ENCODE assay signal across 13 cellular contexts in genomic region chr9:113955076-113955752, GRCh38.
DNase-seq lines count a peak whose midpoint lies in the region; ATAC-seq, FAIRE-seq and TF ChIP-seq lines count a peak whose summit lies in the region.
"Had no signal": no experiment of that assay in that cellular context is flagged by ENCODE, and none has a peak within 500 bp of the region (broad histone marks: within the 10 kb centered on the region; RNA-seq: fewer than 3 reads in every experiment).

No MANE protein-coding gene starts in this region.

- intact Hi-C loops in kidney (cut with DNase I) = no loop called here

- TF ChIP-seq CTCF in kidney (IDR thresholded peaks at IDR 0.05; ENCODE audit: borderline replicate concordance, extremely low read depth, insufficient read depth) = no peak
- no peak for TF ChIP-seq CTCF in suprapubic skin (IDR thresholded peaks at IDR 0.05)

- 71% methylated on average over 2 of the region's 2 CpGs for WGBS in suprapubic skin

- ATAC-seq in GM19463 (IDR thresholded peaks at IDR 0.05; ENCODE audit: unreplicated experiment) = no peak
- ATAC-seq: naive thymus-derived CD4-positive, alpha-beta T cell had no signal

- no peaks in the 10 kb centered on the region for H3K9me3 ChIP-seq in kidney (ENCODE audit: control insufficient read depth in 1 of 2, low read length in 2 of 2)
- no peaks in the 10 kb centered on the region for H3K9me3 ChIP-seq in suprapubic skin
- no peaks in the 10 kb centered on the region for H3K9me3 ChIP-seq in effector memory CD4-positive, alpha-beta T cell (ENCODE audit: control insufficient read depth, low read length)
- H3K9me3 ChIP-seq: transverse colon had no signal

- H3K4me3 ChIP-seq in kidney (ENCODE audit: low read length in 2 of 2) = no peak overlapping the region
- H3K4me3 ChIP-seq in suprapubic skin = no peak overlapping the region
- H3K4me3 ChIP-seq in effector memory CD4-positive, alpha-beta T cell (ENCODE audit: insufficient read depth, low read depth, low read length, poor library complexity, severe bottlenecking) = no peak overlapping the region
- H3K4me3 ChIP-seq: transverse colon had no signal

- H3K27me3 ChIP-seq in suprapubic skin = no peaks in the 10 kb centered on the region
- no peaks in the 10 kb centered on the region for H3K27me3 ChIP-seq in effector memory CD4-positive, alpha-beta T cell (replicated peaks; ENCODE audit: control insufficient read depth, insufficient read depth, low read length, poor library complexity, severe bottlenecking)
- H3K27me3 ChIP-seq: transverse colon had no signal

- TF ChIP-seq EP300 in suprapubic skin (IDR thresholded peaks at IDR 0.05) = no peak

- peak; percentile 67 for DNase-seq in SIG-M5 treated with dmso at 0.1 percent for 504 hours (lab: John Stamatoyannopoulos, UW; ENCODE audit: unreplicated experiment)
- no peak for DNase-seq in SIG-M5 (lab: John Stamatoyannopoulos, UW)
- peak; percentile 65 for DNase-seq in astrocyte of the hippocampus (ENCODE audit: low read depth, low spot score)
- no peak for DNase-seq in kidney
- peak in 1 of 2 donors; percentile 77 for DNase-seq in suprapubic skin (ENCODE audit: low spot score in 2 of 2)
- DNase-seq in effector memory CD4-positive, alpha-beta T cell = no peak
- no peak for DNase-seq in stimulated activated CD4-positive, alpha-beta T cell treated with anti-CD3 and anti-CD28 coated beads, Interleukin-1b, Interleukin-23, amount 100 ng/mL, for 48 hours
- DNase-seq: anterior cingulate cortex; naive thymus-derived CD4-positive, alpha-beta T cell; stimulated activated CD4-positive, alpha-beta T cell treated with anti-CD3 and anti-CD28 coated beads, Interleukin-4, amount 100 ng/mL, for 4 hours; transverse colon had no signal

- peak overlapping the region in 1 of 2 donors; percentile 46 for H3K9ac ChIP-seq in kidney (ENCODE audit: low read length in 2 of 2)

- H3K36me3 ChIP-seq in kidney (ENCODE audit: control insufficient read depth in 1 of 2, insufficient read depth in 2 of 2, low read length in 2 of 2) = no peaks in the 10 kb centered on the region
- H3K36me3 ChIP-seq in suprapubic skin = no peaks in the 10 kb centered on the region
- H3K36me3 ChIP-seq in effector memory CD4-positive, alpha-beta T cell (ENCODE audit: control insufficient read depth, insufficient read depth, low read length) = no peaks in the 10 kb centered on the region
- H3K36me3 ChIP-seq: transverse colon had no signal

- peaks cover 42 to 63% of the 10 kb centered on the region in 2 donors for H3K4me1 ChIP-seq in kidney (ENCODE audit: control insufficient read depth in 1 of 2, insufficient read depth in 1 of 2, low read depth in 1 of 2, low read length in 2 of 2)
- H3K4me1 ChIP-seq in suprapubic skin = peaks cover 16% of the 10 kb centered on the region
- H3K4me1 ChIP-seq in effector memory CD4-positive, alpha-beta T cell (ENCODE audit: control insufficient read depth, insufficient read depth, low read length, poor library complexity, severe bottlenecking) = no peaks in the 10 kb centered on the region

- TF ChIP-seq POLR2A in suprapubic skin (IDR thresholded peaks at IDR 0.05) = no peak

- H3K27ac ChIP-seq in kidney (ENCODE audit: low read depth in 2 of 2, low read length in 2 of 2) (peak overlapping the region; percentile 81 to 94), suprapubic skin (peak overlapping the region; percentile 27)
- H3K27ac ChIP-seq in effector memory CD4-positive, alpha-beta T cell (ENCODE audit: insufficient read depth, low read length, poor library complexity, severe bottlenecking) = no peak overlapping the region
- H3K27ac ChIP-seq: 22Rv1 had no signal

- peak; percentile 32 for FAIRE-seq in kidney (lab: Jason Lieb, UNC)

Comparison
In these comparisons a context has a peak if more than half of its experiments do, and no peak if none do; other contexts are left out.
1. DNase-seq: peak in SIG-M5 treated with dmso at 0.1 percent for 504 hours (single experiment) and astrocyte of the hippocampus (single experiment); none in SIG-M5 (single experiment), kidney (single experiment), effector memory CD4-positive, alpha-beta T cell (0 of 3) and stimulated activated CD4-positive, alpha-beta T cell treated with anti-CD3 and anti-CD28 coated beads, Interleukin-1b, Interleukin-23, amount 100 ng/mL, for 48 hours (single experiment).